ENCODE assay signal across 1 cellular context in genomic region chr4:177251237-177251636, GRCh38.
A peak's percentile ranks its signal among the peaks of the same experiment; 100 is the strongest.
TF ChIP-seq lines count a peak whose summit lies in the region.

No MANE protein-coding gene starts in this region.

TF ChIP-seq in K562, 482 proteins besides CTCF, POLR2A, EP300 and RAD21 (continued from another document):
- TF ChIP-seq MGA (IDR thresholded peaks at IDR 0.05) (peak; percentile 47; the same call in 1 of the 2 replicates), E2F6 (IDR thresholded peaks at IDR 0.05; ENCODE audit: borderline replicate concordance in 1 of 2, extremely low read depth in 1 of 2, insufficient read depth in 1 of 2, insufficient read length in 1 of 2, low read depth in 1 of 2, low read length in 1 of 2, poor library complexity in 1 of 2, severe bottlenecking in 1 of 2) (peak in 1 of 2 experiments; percentile 49), CCNT2 (IDR thresholded peaks at IDR 0.05; ENCODE audit: borderline replicate concordance, extremely low read depth, insufficient read length, low read depth, low read length) (no peak), CREM (IDR thresholded peaks at IDR 0.05; ENCODE audit: low read depth) (no peak), KLF10 (CRISPR knock-in tag; IDR thresholded peaks at IDR 0.05) (no peak), TAF7 (tag; IDR thresholded peaks at IDR 0.05) (no peak), ZBED1 (IDR thresholded peaks at IDR 0.05) (no peak), FOXO4 (CRISPR knock-in tag; IDR thresholded peaks at IDR 0.05) (no peak), CXXC5 (CRISPR knock-in tag; IDR thresholded peaks at IDR 0.05) (no peak), ZBTB43 (CRISPR knock-in tag; IDR thresholded peaks at IDR 0.05) (no peak), ZNF449 (CRISPR knock-in tag; IDR thresholded peaks at IDR 0.05) (no peak), ZNF764 (CRISPR knock-in tag; IDR thresholded peaks at IDR 0.05; ENCODE audit: low read depth) (no peak)
